In genomic region chr1:186375152-186375928, GRCh38 we compare ENCODE assay signal across 8 cellular contexts. TPM values are rescaled to one million over a fixed set of nuclear protein-coding genes. Genes with fewer than 3 reads are reported as not detected.
A peak's percentile ranks its signal among the peaks of the same experiment; 100 is the strongest.
DNase-seq lines count a peak whose midpoint lies in the region; ATAC-seq and TF ChIP-seq lines count a peak whose summit lies in the region.

TSS of gene ODR4 (plus strand) at chr1:186375838. CDS start at chr1:186379786, 3,948 bp downstream.
TSS of gene TPR (minus strand) at chr1:186375253. CDS start at chr1:186375028, 225 bp downstream.

- intact Hi-C loops in CD14-positive monocyte (cut with micrococcal nuclease), result loop anchor here in 1 of 2 donors (10.0 kb wide), 1 partner anchor 1221 kb away; the partner anchor contains the start of genes SWT1 and TRMT1L

- no peaks in the 10 kb centered on the region for H3K9me3 Mint-ChIP-seq in CD14-positive monocyte

- H3K27ac Mint-ChIP-seq in CD14-positive monocyte, result peak within 1 kb of the TSS; percentile 98 to 100 (median 99)

- WGBS in liver, result under 1% methylated on average over 60 of the region's 60 CpGs

- H3K4me1 Mint-ChIP-seq in CD14-positive monocyte, result peaks cover 14% of the 10 kb centered on the region

- TF ChIP-seq CTCF in CD14-positive monocyte (IDR thresholded peaks at IDR 0.05) (peak; percentile 86), liver (IDR thresholded peaks at IDR 0.05; ENCODE audit: low read depth, low read length, missing input control) (peak; percentile 72)

- H3K27me3 Mint-ChIP-seq in CD14-positive monocyte (ENCODE audit: low read depth in 3 of 3), result no peaks in the 10 kb centered on the region

- TF ChIP-seq RAD21 in liver (IDR thresholded peaks at IDR 0.05), result peak; percentile 71 to 73

- peak within 1 kb of the TSS; percentile 95 to 98 for H3K4me3 Mint-ChIP-seq in CD14-positive monocyte

- ATAC-seq in GM19372 (IDR thresholded peaks at IDR 0.05; ENCODE audit: low read depth, unreplicated experiment) (peak; percentile 85), HG03565 (IDR thresholded peaks at IDR 0.05; ENCODE audit: unreplicated experiment) (peak; percentile 85)

- H3K36me3 Mint-ChIP-seq in CD14-positive monocyte, result peaks cover 30 to 34% of the 10 kb centered on the region in 2 donors

- DNase-seq in CD14-positive monocyte (ENCODE audit: low spot score) (peak; percentile 99), NCI-H774 (lab: John Stamatoyannopoulos, UW) (peak; percentile 99), dermis microvascular lymphatic vessel endothelial cell (ENCODE audit: low read depth in 2 of 2) (peak; percentile 100)
- DNase-seq in activated CD4-positive, alpha-beta T cell treated with anti-CD3 and anti-CD28 coated beads, Interleukin-2, amount 50 U/mL, for 48 hours, result peak; percentile 96 to 97
- peak; percentile 93 to 95 for DNase-seq in stimulated activated CD4-positive, alpha-beta T cell treated with anti-CD3 and anti-CD28 coated beads, Interleukin-4, amount 100 ng/mL, for 4 hours

- no peaks in the 10 kb centered on the region for H3K9me3 ChIP-seq in liver (ENCODE audit: control insufficient read depth in 4 of 4, low read length in 3 of 4)

- peak within 1 kb of the TSS; percentile 85 to 95 for H3K9ac ChIP-seq in liver (ENCODE audit: low read depth in 1 of 2, low read length in 2 of 2)

- H3K27me3 ChIP-seq in liver (ENCODE audit: control insufficient read depth in 4 of 4, insufficient read depth in 4 of 4, low read length in 3 of 4), result no peaks in the 10 kb centered on the region

- peaks cover 0 to 18% (median 12%) of the 10 kb centered on the region in 4 donors for H3K36me3 ChIP-seq in liver (ENCODE audit: control insufficient read depth in 4 of 4, insufficient read depth in 3 of 4, low read depth in 1 of 4, low read length in 3 of 4)

- peak within 1 kb of the TSS; percentile 87 to 100 (median 98) for H3K4me3 ChIP-seq in liver (ENCODE audit: low read depth in 1 of 3, low read length in 3 of 3)

- peaks cover 0 to 26% (median 12%) of the 10 kb centered on the region in 4 donors for H3K4me1 ChIP-seq in liver (ENCODE audit: control insufficient read depth in 4 of 4, insufficient read depth in 4 of 4, low read length in 3 of 4)

- peak within 1 kb of the TSS; percentile 98 to 100 for H3K27ac ChIP-seq in liver (ENCODE audit: low read depth in 1 of 2, low read length in 2 of 2)

TF ChIP-seq in liver, 16 proteins besides CTCF, POLR2A, EP300 and RAD21:
- TF ChIP-seq FOXA1 (IDR thresholded peaks at IDR 0.05) (peak; percentile 47), NR2F2 (IDR thresholded peaks at IDR 0.05) (peak; percentile 88), GABPA (IDR thresholded peaks at IDR 0.05 in 1 of 2, conservative IDR thresholded peaks at IDR 0.05 in 1 of 2) (peak; percentile 61 to 87), HNF4A (conservative IDR thresholded peaks at IDR 0.05) (peak; percentile 21 to 44), SP1 (IDR thresholded peaks at IDR 0.05) (peak; percentile 92), EGR1 (IDR thresholded peaks at IDR 0.05; ENCODE audit: low read depth in 2 of 2) (peak; percentile 68 to 90), MAX (IDR thresholded peaks at IDR 0.05) (peak; percentile 96), HNF4G (IDR thresholded peaks at IDR 0.05) (peak; percentile 31), FOXA2 (IDR thresholded peaks at IDR 0.05) (no peak), RXRA (IDR thresholded peaks at IDR 0.05) (peak; percentile 64 to 73), JUND (IDR thresholded peaks at IDR 0.05) (peak; percentile 26 to 68), TAF1 (conservative IDR thresholded peaks at IDR 0.05) (peak; percentile 86), YY1 (IDR thresholded peaks at IDR 0.05) (peak; percentile 96)
- TF ChIP-seq, protein P1, sequence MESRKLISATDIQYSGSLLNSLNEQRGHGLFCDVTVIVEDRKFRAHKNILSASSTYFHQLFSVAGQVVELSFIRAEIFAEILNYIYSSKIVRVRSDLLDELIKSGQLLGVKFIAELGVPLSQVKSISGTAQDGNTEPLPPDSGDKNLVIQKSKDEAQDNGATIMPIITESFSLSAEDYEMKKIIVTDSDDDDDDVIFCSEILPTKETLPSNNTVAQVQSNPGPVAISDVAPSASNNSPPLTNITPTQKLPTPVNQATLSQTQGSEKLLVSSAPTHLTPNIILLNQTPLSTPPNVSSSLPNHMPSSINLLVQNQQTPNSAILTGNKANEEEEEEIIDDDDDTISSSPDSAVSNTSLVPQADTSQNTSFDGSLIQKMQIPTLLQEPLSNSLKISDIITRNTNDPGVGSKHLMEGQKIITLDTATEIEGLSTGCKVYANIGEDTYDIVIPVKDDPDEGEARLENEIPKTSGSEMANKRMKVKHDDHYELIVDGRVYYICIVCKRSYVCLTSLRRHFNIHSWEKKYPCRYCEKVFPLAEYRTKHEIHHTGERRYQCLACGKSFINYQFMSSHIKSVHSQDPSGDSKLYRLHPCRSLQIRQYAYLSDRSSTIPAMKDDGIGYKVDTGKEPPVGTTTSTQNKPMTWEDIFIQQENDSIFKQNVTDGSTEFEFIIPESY (IDR thresholded peaks at IDR 0.05), result peak; percentile 88
- TF ChIP-seq, protein P2, sequence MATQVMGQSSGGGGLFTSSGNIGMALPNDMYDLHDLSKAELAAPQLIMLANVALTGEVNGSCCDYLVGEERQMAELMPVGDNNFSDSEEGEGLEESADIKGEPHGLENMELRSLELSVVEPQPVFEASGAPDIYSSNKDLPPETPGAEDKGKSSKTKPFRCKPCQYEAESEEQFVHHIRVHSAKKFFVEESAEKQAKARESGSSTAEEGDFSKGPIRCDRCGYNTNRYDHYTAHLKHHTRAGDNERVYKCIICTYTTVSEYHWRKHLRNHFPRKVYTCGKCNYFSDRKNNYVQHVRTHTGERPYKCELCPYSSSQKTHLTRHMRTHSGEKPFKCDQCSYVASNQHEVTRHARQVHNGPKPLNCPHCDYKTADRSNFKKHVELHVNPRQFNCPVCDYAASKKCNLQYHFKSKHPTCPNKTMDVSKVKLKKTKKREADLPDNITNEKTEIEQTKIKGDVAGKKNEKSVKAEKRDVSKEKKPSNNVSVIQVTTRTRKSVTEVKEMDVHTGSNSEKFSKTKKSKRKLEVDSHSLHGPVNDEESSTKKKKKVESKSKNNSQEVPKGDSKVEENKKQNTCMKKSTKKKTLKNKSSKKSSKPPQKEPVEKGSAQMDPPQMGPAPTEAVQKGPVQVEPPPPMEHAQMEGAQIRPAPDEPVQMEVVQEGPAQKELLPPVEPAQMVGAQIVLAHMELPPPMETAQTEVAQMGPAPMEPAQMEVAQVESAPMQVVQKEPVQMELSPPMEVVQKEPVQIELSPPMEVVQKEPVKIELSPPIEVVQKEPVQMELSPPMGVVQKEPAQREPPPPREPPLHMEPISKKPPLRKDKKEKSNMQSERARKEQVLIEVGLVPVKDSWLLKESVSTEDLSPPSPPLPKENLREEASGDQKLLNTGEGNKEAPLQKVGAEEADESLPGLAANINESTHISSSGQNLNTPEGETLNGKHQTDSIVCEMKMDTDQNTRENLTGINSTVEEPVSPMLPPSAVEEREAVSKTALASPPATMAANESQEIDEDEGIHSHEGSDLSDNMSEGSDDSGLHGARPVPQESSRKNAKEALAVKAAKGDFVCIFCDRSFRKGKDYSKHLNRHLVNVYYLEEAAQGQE (IDR thresholded peaks at IDR 0.05), result peak; percentile 65
- TF ChIP-seq, protein P3, sequence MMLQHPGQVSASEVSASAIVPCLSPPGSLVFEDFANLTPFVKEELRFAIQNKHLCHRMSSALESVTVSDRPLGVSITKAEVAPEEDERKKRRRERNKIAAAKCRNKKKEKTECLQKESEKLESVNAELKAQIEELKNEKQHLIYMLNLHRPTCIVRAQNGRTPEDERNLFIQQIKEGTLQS (IDR thresholded peaks at IDR 0.05), result peak; percentile 36
TF ChIP-seq in liver: peak in this region for 15.

RNA-seq across cellular contexts. Expression of gene ODR4, which starts in this region (rescaled TPM):
- polyA plus RNA-seq in CD14-positive monocyte (1 to 10 TPM; 6.4 to 9.7 TPM), liver (10 to 100 TPM in 1 of 2 donors, 1 to 10 TPM in 1; 8.7 to 14.7 TPM)
- total RNA-seq in dermis microvascular lymphatic vessel endothelial cell (10.5 and 13.5 TPM in 2 replicates), liver (10 to 100 TPM; 13.1 to 25.8 TPM)

RNA-seq across cellular contexts. Expression of gene TPR, which starts in this region (rescaled TPM):
- 10 to 100 TPM in 1 of 2 donors, 1 to 10 TPM in 1; 4.3 to 13.2 TPM for polyA plus RNA-seq in CD14-positive monocyte
- 66.5 and 74.1 TPM in 2 replicates for total RNA-seq in dermis microvascular lymphatic vessel endothelial cell
- 10 to 100 TPM; 37.6 to 45.1 TPM for total RNA-seq in liver
- 10 to 100 TPM in 1 of 2 donors, 1 to 10 TPM in 1; 8.1 to 40.8 TPM for polyA plus RNA-seq in liver

Comparison
In these comparisons a context has a peak if more than half of its experiments do, and no peak if none do; other contexts are left out.
1. Peak in every context shown above with its lines: DNase-seq, ATAC-seq, H3K4me3 ChIP-seq and H3K27ac ChIP-seq.